16 cellular contexts compared by ENCODE assay signal in the genomic region with DNA sequence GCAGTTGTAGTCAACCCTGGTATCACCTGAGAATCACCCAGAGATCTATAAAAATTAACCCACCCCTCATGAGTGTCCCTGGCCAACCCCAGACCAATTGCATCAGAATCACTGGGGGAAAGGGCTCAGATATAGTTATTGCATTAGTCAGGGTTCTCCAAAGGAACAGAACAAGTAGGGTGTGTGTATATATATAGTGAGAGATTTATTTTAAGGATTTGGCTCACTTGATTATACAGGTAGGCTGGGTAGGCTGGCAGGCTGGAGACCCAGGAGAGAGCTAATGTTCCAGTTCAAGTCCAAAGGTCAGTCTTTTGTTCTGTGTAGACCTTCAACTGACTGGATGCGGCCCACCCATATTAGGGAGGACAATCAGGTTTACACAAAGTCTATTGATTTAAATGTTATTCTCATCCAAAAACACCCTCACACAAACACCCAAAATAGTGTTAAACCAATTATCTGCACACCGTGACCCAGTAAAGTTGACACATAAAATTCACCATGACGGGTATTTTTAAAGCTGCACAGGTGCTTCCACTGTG.
DNase-seq lines count a peak whose midpoint lies in the region; ATAC-seq and TF ChIP-seq lines count a peak whose summit lies in the region.
"Had no signal": no experiment of that assay in that cellular context is flagged by ENCODE, and none has a peak within 500 bp of the region (broad histone marks: within the 10 kb centered on the region; RNA-seq: fewer than 3 reads in every experiment).

No MANE protein-coding gene starts in this region.

- TF ChIP-seq CTCF in esophagus muscularis mucosa (IDR thresholded peaks at IDR 0.05), result no peak
- TF ChIP-seq CTCF in left lung (IDR thresholded peaks at IDR 0.05), result no peak

- no peaks in the 10 kb centered on the region for H3K36me3 ChIP-seq in esophagus muscularis mucosa
- H3K36me3 ChIP-seq in skeletal muscle tissue (ENCODE audit: control insufficient read depth in 3 of 3, insufficient read depth in 3 of 3, low read length in 3 of 3), result no peaks in the 10 kb centered on the region
- H3K36me3 ChIP-seq in left lung, result no peaks in the 10 kb centered on the region

- H3K4me3 Mint-ChIP-seq in activated T-cell treated with anti-CD3 and anti-CD28 coated beads, Interleukin-2, amount 50 U/mL, for 24 hours, result no peak overlapping the region
- H3K4me3 Mint-ChIP-seq: B cell; CD4-positive, alpha-beta memory T cell had no signal

- H3K27me3 Mint-ChIP-seq in activated T-cell treated with anti-CD3 and anti-CD28 coated beads, Interleukin-2, amount 50 U/mL, for 24 hours, result peaks cover 2% of the 10 kb centered on the region

- no peak overlapping the region for H3K4me3 ChIP-seq in esophagus muscularis mucosa
- H3K4me3 ChIP-seq in skeletal muscle tissue (ENCODE audit: low read length in 3 of 3), result no peak overlapping the region
- H3K4me3 ChIP-seq in left lung, result no peak overlapping the region
- H3K4me3 ChIP-seq: GM23248 had no signal

- H3K27ac Mint-ChIP-seq in activated T-cell treated with anti-CD3 and anti-CD28 coated beads, Interleukin-2, amount 50 U/mL, for 24 hours, result no peak overlapping the region
- H3K27ac Mint-ChIP-seq: B cell; CD4-positive, alpha-beta memory T cell had no signal

- H3K9me3 ChIP-seq in esophagus muscularis mucosa, result no peaks in the 10 kb centered on the region
- no peaks in the 10 kb centered on the region for H3K9me3 ChIP-seq in skeletal muscle tissue (ENCODE audit: control insufficient read depth in 3 of 3, low read length in 3 of 3)
- no peaks in the 10 kb centered on the region for H3K9me3 ChIP-seq in left lung

- WGBS in esophagus muscularis mucosa, result 100% methylated on average over 3 of the region's 3 CpGs

- TF ChIP-seq POLR2A in esophagus muscularis mucosa (IDR thresholded peaks at IDR 0.05; ENCODE audit: low read depth), result no peak

- H3K36me3 Mint-ChIP-seq in activated T-cell treated with anti-CD3 and anti-CD28 coated beads, Interleukin-2, amount 50 U/mL, for 24 hours (ENCODE audit: low read depth), result no peaks in the 10 kb centered on the region
- H3K36me3 Mint-ChIP-seq: CD4-positive, alpha-beta memory T cell had no signal

- H3K27ac ChIP-seq in esophagus muscularis mucosa (replicated peaks in 1 of 4) (no peak overlapping the region), skeletal muscle tissue (ENCODE audit: low read depth, low read length) (peak overlapping the region; percentile 57), left lung (no peak overlapping the region)
- H3K27ac ChIP-seq: C4-2B, GM23248, HL-60 had no signal

- H3K9me3 Mint-ChIP-seq in activated T-cell treated with anti-CD3 and anti-CD28 coated beads, Interleukin-2, amount 50 U/mL, for 24 hours, result no peaks in the 10 kb centered on the region
- H3K9me3 Mint-ChIP-seq: CD4-positive, alpha-beta memory T cell had no signal

- intact Hi-C loops in esophagus muscularis mucosa (cut with DNase I), result no loop called here
- intact Hi-C loops in left lung (cut with DNase I), result no loop called here

- TF ChIP-seq EP300 in esophagus muscularis mucosa (IDR thresholded peaks at IDR 0.05), result no peak

- ATAC-seq in left lung, result no peak
- ATAC-seq: HCT116 had no signal

- H3K9ac ChIP-seq in skeletal muscle tissue (ENCODE audit: low read depth in 1 of 3, low read length in 3 of 3), result no peak overlapping the region
- H3K9ac ChIP-seq: GM23248 had no signal

- no peaks in the 10 kb centered on the region for H3K4me1 Mint-ChIP-seq in activated T-cell treated with anti-CD3 and anti-CD28 coated beads, Interleukin-2, amount 50 U/mL, for 24 hours (ENCODE audit: low read depth)
- H3K4me1 Mint-ChIP-seq: B cell; CD4-positive, alpha-beta memory T cell had no signal

- H3K27me3 ChIP-seq in esophagus muscularis mucosa, result no peaks in the 10 kb centered on the region
- H3K27me3 ChIP-seq in skeletal muscle tissue (ENCODE audit: control insufficient read depth in 3 of 3, insufficient read depth in 3 of 3, low read length in 3 of 3), result no peaks in the 10 kb centered on the region
- H3K27me3 ChIP-seq in left lung, result no peaks in the 10 kb centered on the region

- DNase-seq in COLO668 (lab: John Stamatoyannopoulos, UW; ENCODE audit: unreplicated experiment) (peak; percentile 43), LoVo (ENCODE audit: low spot score) (peak; percentile 14), esophagus muscularis mucosa (ENCODE audit: extremely low spot score) (peak; percentile 45), NOMO-1 treated with DMSO at 0.1 percent for 48 hours (lab: John Stamatoyannopoulos, UW; ENCODE audit: unreplicated experiment) (no peak), left lung (no peak)
- DNase-seq in activated T-cell treated with anti-CD3 and anti-CD28 coated beads, Interleukin-2, amount 50 U/mL, for 24 hours, result no peak
- DNase-seq: CD4-positive, alpha-beta memory T cell; COR-L47; DMS153; GF-D8; GM23248 had no signal

- peaks cover 0 to 16% (median 13%) of the 10 kb centered on the region in 4 donors for H3K4me1 ChIP-seq in esophagus muscularis mucosa
- H3K4me1 ChIP-seq in skeletal muscle tissue (ENCODE audit: control insufficient read depth in 3 of 3, insufficient read depth in 3 of 3, low read length in 3 of 3), result peaks cover 23 to 46% (median 31%) of the 10 kb centered on the region in 3 donors
- no peaks in the 10 kb centered on the region for H3K4me1 ChIP-seq in left lung

Comparison
In these comparisons a context has a peak if more than half of its experiments do, and no peak if none do; other contexts are left out.
1. DNase-seq: peak in COLO668 (single experiment), LoVo (single experiment) and esophagus muscularis mucosa (single experiment); none in activated T-cell treated with anti-CD3 and anti-CD28 coated beads, Interleukin-2, amount 50 U/mL, for 24 hours (single experiment), NOMO-1 treated with DMSO at 0.1 percent for 48 hours (single experiment) and left lung (0 of 2).